14 cellular contexts compared by ENCODE assay signal in genomic region chr19:53519431-53519830, GRCh38. TPM values are rescaled to one million over a fixed set of nuclear protein-coding genes. Genes with fewer than 3 reads are reported as not detected.
DNase-seq lines count a peak whose midpoint lies in the region; ATAC-seq and TF ChIP-seq lines count a peak whose summit lies in the region.
"Had no signal": no experiment of that assay in that cellular context is flagged by ENCODE, and none has a peak within 500 bp of the region (broad histone marks: within the 10 kb centered on the region; RNA-seq: fewer than 3 reads in every experiment).

No MANE protein-coding gene starts in this region.

- H3K9me3 ChIP-seq in right lobe of liver (peaks cover 0 to 10% (median 0%) of the 10 kb centered on the region in 4 donors), suprapubic skin (no peaks in the 10 kb centered on the region)

- H3K27ac Mint-ChIP-seq in activated T-cell treated with anti-CD3 and anti-CD28 coated beads, Interleukin-2, amount 50 U/mL, for 72 hours = no peak overlapping the region
- H3K27ac Mint-ChIP-seq in activated CD8-positive, alpha-beta T cell treated with anti-CD3 and anti-CD28 coated beads, Interleukin-2, amount 10 ng/mL, durations not matched to agents 7 days and 5 days = no peak overlapping the region

- H3K4me3 Mint-ChIP-seq in activated T-cell treated with anti-CD3 and anti-CD28 coated beads, Interleukin-2, amount 50 U/mL, for 72 hours = peak overlapping the region; percentile 17 to 38
- H3K4me3 Mint-ChIP-seq in activated CD8-positive, alpha-beta T cell treated with anti-CD3 and anti-CD28 coated beads, Interleukin-2, amount 10 ng/mL, durations not matched to agents 7 days and 5 days = peak overlapping the region; percentile 9

- TF ChIP-seq POLR2A in right lobe of liver (IDR thresholded peaks at IDR 0.05) (no peak), suprapubic skin (IDR thresholded peaks at IDR 0.05) (no peak)

- WGBS in right lobe of liver (ENCODE audit: insufficient coverage, low coverage, low lambda C conversion rate, missing lambda C conversion rate) = 61% methylated on average over 4 of the region's 7 CpGs
- WGBS in suprapubic skin = 90% methylated on average over 7 of the region's 7 CpGs

- no peaks in the 10 kb centered on the region for H3K27me3 Mint-ChIP-seq in activated T-cell treated with anti-CD3 and anti-CD28 coated beads, Interleukin-2, amount 50 U/mL, for 72 hours (ENCODE audit: low read depth)
- no peaks in the 10 kb centered on the region for H3K27me3 Mint-ChIP-seq in activated CD8-positive, alpha-beta T cell treated with anti-CD3 and anti-CD28 coated beads, Interleukin-2, amount 10 ng/mL, durations not matched to agents 7 days and 5 days (ENCODE audit: low read depth)

- no peak overlapping the region for H3K4me3 ChIP-seq in right lobe of liver
- no peak overlapping the region for H3K4me3 ChIP-seq in suprapubic skin

- intact Hi-C loops in right lobe of liver (cut with DNase I) = no loop called here

- H3K27me3 ChIP-seq in right lobe of liver = no peaks in the 10 kb centered on the region
- H3K27me3 ChIP-seq in suprapubic skin = no peaks in the 10 kb centered on the region

- no peaks in the 10 kb centered on the region for H3K36me3 ChIP-seq in right lobe of liver
- no peaks in the 10 kb centered on the region for H3K36me3 ChIP-seq in suprapubic skin

- no peak for ATAC-seq in activated T-cell treated with anti-CD3 and anti-CD28 coated beads, Interleukin-2, amount 50 U/mL, for 72 hours (replicated peaks in 1 of 2)
- no peak for ATAC-seq in activated CD8-positive, alpha-beta T cell treated with anti-CD3 and anti-CD28 coated beads, Interleukin-2, amount 10 ng/mL, durations not matched to agents 7 days and 5 days
- ATAC-seq in right lobe of liver = peak in 2 of 4 donors; percentile 23 to 51
- ATAC-seq in GM21447 (IDR thresholded peaks at IDR 0.05; ENCODE audit: unreplicated experiment) = no peak

- TF ChIP-seq CTCF in right lobe of liver (IDR thresholded peaks at IDR 0.05) (no peak), suprapubic skin (IDR thresholded peaks at IDR 0.05) (no peak)

- peaks cover 35% of the 10 kb centered on the region for H3K4me1 Mint-ChIP-seq in activated T-cell treated with anti-CD3 and anti-CD28 coated beads, Interleukin-2, amount 50 U/mL, for 72 hours (ENCODE audit: low read depth)
- peaks cover 18% of the 10 kb centered on the region for H3K4me1 Mint-ChIP-seq in activated CD8-positive, alpha-beta T cell treated with anti-CD3 and anti-CD28 coated beads, Interleukin-2, amount 10 ng/mL, durations not matched to agents 7 days and 5 days (ENCODE audit: low read depth)

- POLR2A ChIA-PET in activated CD8-positive, alpha-beta T cell treated with anti-CD3 and anti-CD28 coated beads, Interleukin-2, amount 10 ng/mL, durations not matched to agents 7 days and 5 days (lab: Charles Lee) = no interaction called here

- no peak for TF ChIP-seq EP300 in suprapubic skin (IDR thresholded peaks at IDR 0.05)

- peaks cover 16 to 34% of the 10 kb centered on the region in 2 donors for H3K36me3 Mint-ChIP-seq in activated T-cell treated with anti-CD3 and anti-CD28 coated beads, Interleukin-2, amount 50 U/mL, for 72 hours (ENCODE audit: insufficient read depth in 2 of 2)
- peaks cover 39% of the 10 kb centered on the region for H3K36me3 Mint-ChIP-seq in activated CD8-positive, alpha-beta T cell treated with anti-CD3 and anti-CD28 coated beads, Interleukin-2, amount 10 ng/mL, durations not matched to agents 7 days and 5 days (ENCODE audit: low read depth)

- CTCF ChIA-PET in activated CD8-positive, alpha-beta T cell treated with anti-CD3 and anti-CD28 coated beads, Interleukin-2, amount 10 ng/mL, durations not matched to agents 7 days and 5 days (lab: Charles Lee) = interaction anchor here (1.4 kb wide), 1 partner anchor 324 kb away, joined by 3 read pairs; no protein-coding TSS in a partner anchor

- H3K27ac ChIP-seq in right lobe of liver (peak overlapping the region; percentile 40 to 78 (median 65)), suprapubic skin (peak overlapping the region; percentile 80)

- no peaks in the 10 kb centered on the region for H3K4me1 ChIP-seq in right lobe of liver
- H3K4me1 ChIP-seq in suprapubic skin = peaks cover 13% of the 10 kb centered on the region

- no peak for DNase-seq in activated T-cell treated with anti-CD3 and anti-CD28 coated beads, Interleukin-2, amount 50 U/mL, for 72 hours
- DNase-seq in activated T-cell treated with anti-CD3 and anti-CD28 coated beads, Interleukin-2, amount 50 U/mL, for 48 hours = no peak
- no peak for DNase-seq in activated CD8-positive, alpha-beta T cell treated with anti-CD3 and anti-CD28 coated beads, Interleukin-2, amount 10 ng/mL, durations not matched to agents 7 days and 5 days
- DNase-seq in right lobe of liver (peak in 2 of 3 donors; percentile 48 to 52), suprapubic skin (ENCODE audit: low spot score in 2 of 2) (no peak), NCI-H82 (lab: John Stamatoyannopoulos, UW) (no peak), GM03348 (ENCODE audit: low spot score) (no peak)
- DNase-seq: DMS153, head of caudate nucleus, NCI-H1417, NCI-H524 treated with DMSO at 0.1 percent for 48 hours, occipital lobe, SHP77 treated with DMSO at 0.1 percent for 48 hours had no signal

- H3K9me3 Mint-ChIP-seq in activated T-cell treated with anti-CD3 and anti-CD28 coated beads, Interleukin-2, amount 50 U/mL, for 72 hours = peaks cover 7% of the 10 kb centered on the region in 2 donors
- peaks cover 9% of the 10 kb centered on the region for H3K9me3 Mint-ChIP-seq in activated CD8-positive, alpha-beta T cell treated with anti-CD3 and anti-CD28 coated beads, Interleukin-2, amount 10 ng/mL, durations not matched to agents 7 days and 5 days (ENCODE audit: insufficient read depth)

RNA-seq across cellular contexts. Expression of gene ZNF331, which starts 18.5 kb away (rescaled TPM):
- 10 to 100 TPM; 63.7 to 71.4 TPM for total RNA-seq in activated T-cell treated with anti-CD3 and anti-CD28 coated beads, Interleukin-2, amount 50 U/mL, for 72 hours
- total RNA-seq in activated CD8-positive, alpha-beta T cell treated with anti-CD3 and anti-CD28 coated beads, Interleukin-2, amount 10 ng/mL, durations not matched to agents 7 days and 5 days = 10 to 100 TPM; 17.3 to 20.6 TPM
- total RNA-seq in right lobe of liver (1 to 10 TPM; 2.0 to 5.8 (median 3.5) TPM), suprapubic skin (10 to 100 TPM; 20.5 to 41.1 (median 27.8) TPM)

RNA-seq across cellular contexts. Expression of gene ZNF813, which starts 51.9 kb away (rescaled TPM):
- total RNA-seq in activated T-cell treated with anti-CD3 and anti-CD28 coated beads, Interleukin-2, amount 50 U/mL, for 72 hours = 1 to 10 TPM; 7.9 to 8.2 TPM
- 1 to 10 TPM; 5.0 to 6.2 TPM for total RNA-seq in activated CD8-positive, alpha-beta T cell treated with anti-CD3 and anti-CD28 coated beads, Interleukin-2, amount 10 ng/mL, durations not matched to agents 7 days and 5 days
- total RNA-seq in right lobe of liver (1 to 10 TPM in 4 of 6 experiments, under 1 TPM in 2; 0.74 to 1.6 (median 1.1) TPM), suprapubic skin (1 to 10 TPM; 2.4 to 4.7 (median 3.6) TPM)

Comparison
In these comparisons a context has a peak if more than half of its experiments do, and no peak if none do; other contexts are left out.
1. DNase-seq: peak in right lobe of liver (2 of 3); none in activated T-cell treated with anti-CD3 and anti-CD28 coated beads, Interleukin-2, amount 50 U/mL, for 72 hours (0 of 2), activated T-cell treated with anti-CD3 and anti-CD28 coated beads, Interleukin-2, amount 50 U/mL, for 48 hours (0 of 2), activated CD8-positive, alpha-beta T cell treated with anti-CD3 and anti-CD28 coated beads, Interleukin-2, amount 10 ng/mL, durations not matched to agents 7 days and 5 days (single experiment), suprapubic skin (0 of 2), NCI-H82 (single experiment) and GM03348 (single experiment).